In genomic region chr9:89768051-89768450, GRCh38 we compare ENCODE assay signal across 29 cellular contexts.
"Had no signal": no experiment of that assay in that cellular context is flagged by ENCODE, and none has a peak within 500 bp of the region (broad histone marks: within the 10 kb centered on the region; RNA-seq: fewer than 3 reads in every experiment).

No MANE protein-coding gene starts in this region.

- H3K27me3 ChIP-seq: brain microvascular endothelial cell, gastrocnemius medialis had no signal

- H3K4me1 Mint-ChIP-seq: activated CD4-positive, alpha-beta T cell treated with anti-CD3 and anti-CD28 coated beads for 36 hours; activated CD8-positive, alpha-beta memory T cell treated with anti-CD3 and anti-CD28 coated beads, Interleukin-2, amount 10 ng/mL, durations not matched to agents 7 days and 5 days; central memory CD8-positive, alpha-beta T cell; endodermal cell had no signal

- H3K36me3 Mint-ChIP-seq: activated CD4-positive, alpha-beta memory T cell treated with anti-CD3 and anti-CD28 coated beads for 36 hours; activated CD8-positive, alpha-beta memory T cell treated with anti-CD3 and anti-CD28 coated beads, Interleukin-2, amount 10 ng/mL, durations not matched to agents 7 days and 5 days; activated naive CD4-positive, alpha-beta T cell treated with anti-CD3 and anti-CD28 coated beads, Interleukin-2, amount 10 ng/mL, durations not matched to agents 7 days and 5 days; activated naive CD8-positive, alpha-beta T cell had no signal

- H3K36me3 ChIP-seq: brain microvascular endothelial cell, gastrocnemius medialis had no signal

- H3K4me1 ChIP-seq: foreskin keratinocyte, gastrocnemius medialis had no signal

- ATAC-seq: activated CD4-positive, alpha-beta T cell treated with anti-CD3 and anti-CD28 coated beads for 36 hours; activated CD8-positive, alpha-beta memory T cell treated with anti-CD3 and anti-CD28 coated beads, Interleukin-2, amount 10 ng/mL, durations not matched to agents 7 days and 5 days; activated CD8-positive, alpha-beta T cell treated with anti-CD3 and anti-CD28 coated beads, Interleukin-2, amount 10 ng/mL, durations not matched to agents 7 days and 5 days; esophagus mucosa; foreskin keratinocyte; gastrocnemius medialis had no signal

- H3K27ac ChIP-seq: brain microvascular endothelial cell, coronary artery, dorsolateral prefrontal cortex, foreskin keratinocyte, gastrocnemius medialis had no signal

- H3K4me3 ChIP-seq: coronary artery, dorsolateral prefrontal cortex, gastrocnemius medialis had no signal

- DNase-seq: activated CD4-positive, alpha-beta memory T cell treated with anti-CD3 and anti-CD28 coated beads for 36 hours; activated CD4-positive, alpha-beta T cell treated with anti-CD3 and anti-CD28 coated beads for 36 hours; activated CD4-positive, alpha-beta T cell treated with anti-CD3 and anti-CD28 coated beads, Interleukin-2, amount 10 ng/mL, durations not matched to agents 24 days and 14 days; activated CD4-positive, CD25-positive, alpha-beta regulatory T cell; activated CD4-positive, CD25-positive, alpha-beta regulatory T cell treated with anti-CD3 and anti-CD28 coated beads, Interleukin-2, amount 50 U/mL, for 72 hours; activated CD8-positive, alpha-beta memory T cell treated with anti-CD3 and anti-CD28 coated beads, Interleukin-2, amount 10 ng/mL, durations not matched to agents 7 days and 5 days; activated CD8-positive, alpha-beta memory T cell treated with anti-CD3 and anti-CD28 coated beads, Interleukin-2, amount 50 U/mL, for 4 hours; activated CD8-positive, alpha-beta T cell treated with anti-CD3 and anti-CD28 coated beads, Interleukin-2, amount 10 ng/mL, durations not matched to agents 7 days and 5 days; activated effector memory CD4-positive, alpha-beta T cell treated with anti-CD3 and anti-CD28 coated beads, Interleukin-2, amount 50 U/mL, for 16 hours; activated naive CD4-positive, alpha-beta T cell treated with anti-CD3 and anti-CD28 coated beads, Interleukin-2, amount 10 ng/mL, durations not matched to agents 7 days and 5 days; activated T-cell treated with anti-CD3 and anti-CD28 coated beads, Interleukin-2, amount 50 U/mL, for 1 hour; activated T-cell treated with anti-CD3 and anti-CD28 coated beads, Interleukin-2, amount 50 U/mL, for 48 hours; amniotic stem cell; anterior cingulate cortex; brain microvascular endothelial cell; effector memory CD4-positive, alpha-beta T cell; foreskin keratinocyte; gastrocnemius medialis; glutamatergic neuron; T-helper 2 cell had no signal

- H3K9me3 Mint-ChIP-seq: activated CD4-positive, alpha-beta memory T cell treated with anti-CD3 and anti-CD28 coated beads for 36 hours; activated CD4-positive, alpha-beta T cell treated with anti-CD3 and anti-CD28 coated beads, Interleukin-2, amount 10 ng/mL, durations not matched to agents 24 days and 14 days; activated naive CD4-positive, alpha-beta T cell treated with anti-CD3 and anti-CD28 coated beads, Interleukin-2, amount 10 ng/mL, durations not matched to agents 7 days and 5 days; activated T-helper 1 cell treated with anti-CD3 and anti-CD28 coated beads, Interleukin-12 subunit alpha, Interleukin-12 subunit beta, Interleukin-2, Interleukin-4 antibody, amounts not matched to agents 30 ng/mL and 10 ng/mL and 1 ng/mL, durations not matched to agents 14 hours and 24 hours and 36 hours; activated T-helper 2 cell treated with anti-CD3 and anti-CD28 coated beads, Interferon-gamma antibody, Interleukin-2, Interleukin-4, amounts not matched to agents 10 μg/mL and 5 μg/mL and 100 μg/mL, durations not matched to agents 14 hours and 24 hours and 36 hours; central memory CD8-positive, alpha-beta T cell; dendritic cell treated with granulocyte-macrophage colony-stimulating factor and Interleukin-4, amounts not matched to agents 40 ng/mL and 50 ng/mL, for 4 days; endodermal cell had no signal

- H3K4me3 Mint-ChIP-seq: activated CD4-positive, alpha-beta memory T cell treated with anti-CD3 and anti-CD28 coated beads for 36 hours; activated CD4-positive, alpha-beta T cell treated with anti-CD3 and anti-CD28 coated beads for 36 hours; activated CD4-positive, alpha-beta T cell treated with anti-CD3 and anti-CD28 coated beads, Interleukin-2, amount 10 ng/mL, durations not matched to agents 24 days and 14 days; activated CD8-positive, alpha-beta memory T cell treated with anti-CD3 and anti-CD28 coated beads, Interleukin-2, amount 10 ng/mL, durations not matched to agents 7 days and 5 days; activated CD8-positive, alpha-beta T cell treated with anti-CD3 and anti-CD28 coated beads, Interleukin-2, amount 10 ng/mL, durations not matched to agents 7 days and 5 days; activated naive CD4-positive, alpha-beta T cell treated with anti-CD3 and anti-CD28 coated beads, Interleukin-2, amount 10 ng/mL, durations not matched to agents 7 days and 5 days; activated naive CD8-positive, alpha-beta T cell; activated T-helper 1 cell treated with anti-CD3 and anti-CD28 coated beads, Interleukin-12 subunit alpha, Interleukin-12 subunit beta, Interleukin-2, Interleukin-4 antibody, amounts not matched to agents 30 ng/mL and 10 ng/mL and 1 ng/mL, durations not matched to agents 14 hours and 24 hours and 36 hours; central memory CD8-positive, alpha-beta T cell; dendritic cell treated with granulocyte-macrophage colony-stimulating factor and Interleukin-4, amounts not matched to agents 40 ng/mL and 50 ng/mL, for 4 days; endodermal cell had no signal

- H3K27ac Mint-ChIP-seq: activated CD4-positive, alpha-beta memory T cell treated with anti-CD3 and anti-CD28 coated beads for 36 hours; activated CD4-positive, alpha-beta T cell treated with anti-CD3 and anti-CD28 coated beads for 36 hours; activated CD4-positive, alpha-beta T cell treated with anti-CD3 and anti-CD28 coated beads, Interleukin-2, amount 10 ng/mL, durations not matched to agents 24 days and 14 days; activated CD8-positive, alpha-beta memory T cell treated with anti-CD3 and anti-CD28 coated beads, Interleukin-2, amount 10 ng/mL, durations not matched to agents 7 days and 5 days; activated CD8-positive, alpha-beta T cell treated with anti-CD3 and anti-CD28 coated beads, Interleukin-2, amount 10 ng/mL, durations not matched to agents 7 days and 5 days; activated naive CD4-positive, alpha-beta T cell treated with anti-CD3 and anti-CD28 coated beads, Interleukin-2, amount 10 ng/mL, durations not matched to agents 7 days and 5 days; activated naive CD8-positive, alpha-beta T cell; activated T-helper 1 cell treated with anti-CD3 and anti-CD28 coated beads, Interleukin-12 subunit alpha, Interleukin-12 subunit beta, Interleukin-2, Interleukin-4 antibody, amounts not matched to agents 30 ng/mL and 10 ng/mL and 1 ng/mL, durations not matched to agents 14 hours and 24 hours and 36 hours; activated T-helper 2 cell treated with anti-CD3 and anti-CD28 coated beads, Interferon-gamma antibody, Interleukin-2, Interleukin-4, amounts not matched to agents 10 μg/mL and 5 μg/mL and 100 μg/mL, durations not matched to agents 14 hours and 24 hours and 36 hours; dendritic cell treated with granulocyte-macrophage colony-stimulating factor and Interleukin-4, amounts not matched to agents 40 ng/mL and 50 ng/mL, for 4 days; endodermal cell had no signal

- H3K9me3 ChIP-seq: gastrocnemius medialis had no signal

- H3K27me3 Mint-ChIP-seq: activated CD4-positive, alpha-beta memory T cell treated with anti-CD3 and anti-CD28 coated beads for 36 hours; activated CD4-positive, alpha-beta T cell treated with anti-CD3 and anti-CD28 coated beads for 36 hours; activated CD4-positive, alpha-beta T cell treated with anti-CD3 and anti-CD28 coated beads, Interleukin-2, amount 10 ng/mL, durations not matched to agents 24 days and 14 days; activated naive CD8-positive, alpha-beta T cell had no signal
